In genomic region chr5:134153657-134154056, GRCh38 we compare ENCODE assay signal across 21 cellular contexts. TPM values are rescaled to one million over a fixed set of nuclear protein-coding genes. Genes with fewer than 3 reads are reported as not detected.
DNase-seq lines count a peak whose midpoint lies in the region; ATAC-seq and TF ChIP-seq lines count a peak whose summit lies in the region.
"Had no signal": no experiment of that assay in that cellular context is flagged by ENCODE, and none has a peak within 500 bp of the region (broad histone marks: within the 10 kb centered on the region; RNA-seq: fewer than 3 reads in every experiment).

No MANE protein-coding gene starts in this region.

- H3K9me3 ChIP-seq in RWPE2 (ENCODE audit: severe bottlenecking) = no peaks in the 10 kb centered on the region
- H3K9me3 ChIP-seq: adrenal gland, lower lobe of right lung, mucosa of descending colon, upper lobe of left lung had no signal

- no peaks in the 10 kb centered on the region for H3K27me3 ChIP-seq in RWPE2 (ENCODE audit: insufficient read depth, poor library complexity, severe bottlenecking)
- H3K27me3 ChIP-seq: adrenal gland, cardiac muscle cell, neural progenitor cell, upper lobe of left lung had no signal

- TF ChIP-seq CTCF in natural killer cell (IDR thresholded peaks at IDR 0.05) = no peak
- TF ChIP-seq CTCF in RWPE2 (IDR thresholded peaks at IDR 0.05; ENCODE audit: poor library complexity, severe bottlenecking) = no peak
- no peak for TF ChIP-seq CTCF in choroid plexus epithelial cell (conservative IDR thresholded peaks at IDR 0.05; ENCODE audit: low read depth, low read length)

- H3K27ac Mint-ChIP-seq in natural killer cell = peak overlapping the region; percentile 19 to 56
- peak overlapping the region in 1 of 2 donors; percentile 26 for H3K27ac Mint-ChIP-seq in natural killer cell treated with Interleukin-12 subunit alpha and Interleukin-12 subunit beta and Interleukin-15 and Interleukin-18, amount 100 ng/mL, for 72 hours
- no peak overlapping the region for H3K27ac Mint-ChIP-seq in stimulated activated effector memory CD8-positive, alpha-beta T cell treated with anti-CD3 and anti-CD28 coated beads, Interleukin-12 subunit alpha, Interleukin-12 subunit beta, amount 100 ng/mL, for 72 hours
- H3K27ac Mint-ChIP-seq: neural progenitor cell, progenitor cell of endocrine pancreas had no signal

- peaks cover 9% of the 10 kb centered on the region for H3K36me3 Mint-ChIP-seq in natural killer cell
- H3K36me3 Mint-ChIP-seq in natural killer cell treated with Interleukin-12 subunit alpha and Interleukin-12 subunit beta and Interleukin-15 and Interleukin-18, amount 100 ng/mL, for 72 hours = peaks cover 34% of the 10 kb centered on the region
- H3K36me3 Mint-ChIP-seq in stimulated activated effector memory CD8-positive, alpha-beta T cell treated with anti-CD3 and anti-CD28 coated beads, Interleukin-12 subunit alpha, Interleukin-12 subunit beta, amount 100 ng/mL, for 72 hours = peaks cover 97% of the 10 kb centered on the region

- H3K4me1 ChIP-seq in RWPE2 (ENCODE audit: insufficient read depth, poor library complexity, severe bottlenecking) = peaks cover 4% of the 10 kb centered on the region
- H3K4me1 ChIP-seq: neural progenitor cell had no signal

- H3K27me3 Mint-ChIP-seq in natural killer cell (ENCODE audit: low read depth in 2 of 2) = no peaks in the 10 kb centered on the region
- H3K27me3 Mint-ChIP-seq in natural killer cell treated with Interleukin-12 subunit alpha and Interleukin-12 subunit beta and Interleukin-15 and Interleukin-18, amount 100 ng/mL, for 72 hours = no peaks in the 10 kb centered on the region
- H3K27me3 Mint-ChIP-seq: progenitor cell of endocrine pancreas had no signal

- no peak overlapping the region for H3K4me3 Mint-ChIP-seq in natural killer cell
- H3K4me3 Mint-ChIP-seq in natural killer cell treated with Interleukin-12 subunit alpha and Interleukin-12 subunit beta and Interleukin-15 and Interleukin-18, amount 100 ng/mL, for 72 hours = no peak overlapping the region
- no peak overlapping the region for H3K4me3 Mint-ChIP-seq in stimulated activated effector memory CD8-positive, alpha-beta T cell treated with anti-CD3 and anti-CD28 coated beads, Interleukin-12 subunit alpha, Interleukin-12 subunit beta, amount 100 ng/mL, for 72 hours
- H3K4me3 Mint-ChIP-seq: neural progenitor cell had no signal

- peaks cover 96% of the 10 kb centered on the region for H3K36me3 ChIP-seq in RWPE2 (ENCODE audit: low read depth)

- DNase-seq in natural killer cell (no peak), RWPE2 (ENCODE audit: low spot score) (no peak), choroid plexus epithelial cell (ENCODE audit: low read depth) (peak; percentile 22), NCI-H748 (lab: John Stamatoyannopoulos, UW; ENCODE audit: unreplicated experiment) (no peak), anterior cingulate cortex (lab: John Stamatoyannopoulos, UW) (no peak)
- no peak for DNase-seq in natural killer cell treated with Interleukin-12 subunit alpha and Interleukin-12 subunit beta and Interleukin-15 and Interleukin-18, amount 100 ng/mL, for 72 hours (ENCODE audit: low spot score)
- no peak for DNase-seq in stimulated activated effector memory CD8-positive, alpha-beta T cell treated with anti-CD3 and anti-CD28 coated beads, Interleukin-12 subunit alpha, Interleukin-12 subunit beta, amount 100 ng/mL, for 72 hours (ENCODE audit: low spot score in 2 of 2)
- DNase-seq: kidney, MM.1S, mucosa of descending colon, NCI-H1417 treated with DMSO at 0.1 percent for 48 hours, NCI-H446, Right ventricle myocardium superior, T1000, upper lobe of left lung had no signal

- peaks cover 29 to 30% of the 10 kb centered on the region in 2 donors for H3K4me1 Mint-ChIP-seq in natural killer cell
- H3K4me1 Mint-ChIP-seq in natural killer cell treated with Interleukin-12 subunit alpha and Interleukin-12 subunit beta and Interleukin-15 and Interleukin-18, amount 100 ng/mL, for 72 hours (ENCODE audit: low read depth in 2 of 2) = peaks cover 18 to 21% of the 10 kb centered on the region in 2 donors
- peaks cover 27% of the 10 kb centered on the region for H3K4me1 Mint-ChIP-seq in stimulated activated effector memory CD8-positive, alpha-beta T cell treated with anti-CD3 and anti-CD28 coated beads, Interleukin-12 subunit alpha, Interleukin-12 subunit beta, amount 100 ng/mL, for 72 hours
- H3K4me1 Mint-ChIP-seq: neural progenitor cell had no signal

- H3K27ac ChIP-seq in RWPE2 (ENCODE audit: poor library complexity, severe bottlenecking) = no peak overlapping the region
- H3K27ac ChIP-seq: cardiac muscle cell, lower lobe of right lung, neural progenitor cell, upper lobe of left lung had no signal

- intact Hi-C loops in natural killer cell (cut with micrococcal nuclease) = no loop called here

- no peaks in the 10 kb centered on the region for H3K9me3 Mint-ChIP-seq in natural killer cell
- H3K9me3 Mint-ChIP-seq in natural killer cell treated with Interleukin-12 subunit alpha and Interleukin-12 subunit beta and Interleukin-15 and Interleukin-18, amount 100 ng/mL, for 72 hours = no peaks in the 10 kb centered on the region
- H3K9me3 Mint-ChIP-seq in stimulated activated effector memory CD8-positive, alpha-beta T cell treated with anti-CD3 and anti-CD28 coated beads, Interleukin-12 subunit alpha, Interleukin-12 subunit beta, amount 100 ng/mL, for 72 hours = no peaks in the 10 kb centered on the region
- H3K9me3 Mint-ChIP-seq: neural progenitor cell had no signal

- ATAC-seq in natural killer cell = peak in 1 of 3 donors; percentile 32
- no peak for ATAC-seq in natural killer cell treated with Interleukin-12 subunit alpha and Interleukin-12 subunit beta and Interleukin-15 and Interleukin-18, amount 100 ng/mL, for 72 hours
- peak; percentile 51; the same call in 1 of the 3 replicates for ATAC-seq in RWPE2 (ENCODE audit: low read depth)
- peak; percentile 67 for ATAC-seq in stimulated activated effector memory CD8-positive, alpha-beta T cell treated with anti-CD3 and anti-CD28 coated beads, Interleukin-12 subunit alpha, Interleukin-12 subunit beta, amount 100 ng/mL, for 72 hours
- no peak for ATAC-seq in GM19351 (IDR thresholded peaks at IDR 0.05; ENCODE audit: unreplicated experiment)
- ATAC-seq: lower lobe of right lung, mucosa of descending colon had no signal

- H3K4me3 ChIP-seq in RWPE2 (ENCODE audit: severe bottlenecking) = no peak overlapping the region
- no peak overlapping the region for H3K4me3 ChIP-seq in choroid plexus epithelial cell (ENCODE audit: low read depth, low read length)
- H3K4me3 ChIP-seq: adrenal gland, cardiac muscle cell, lower lobe of right lung, mucosa of descending colon, neural progenitor cell, upper lobe of left lung had no signal

RNA-seq across cellular contexts. Expression of gene SKP1, which starts 23.1 kb away (rescaled TPM):
- 100 to 1,000 TPM; 301 to 338 (median 315) TPM for total RNA-seq in natural killer cell
- total RNA-seq in natural killer cell treated with Interleukin-12 subunit alpha and Interleukin-12 subunit beta and Interleukin-15 and Interleukin-18, amount 100 ng/mL, for 72 hours = 100 to 1,000 TPM; 162 to 210 TPM

RNA-seq across cellular contexts. Expression of gene TCF7, which starts 39.2 kb away (rescaled TPM):
- total RNA-seq in natural killer cell = 100 to 1,000 TPM in 2 of 3 donors, 10 to 100 TPM in 1; 97.7 to 203 (median 158) TPM
- 1 to 10 TPM; 2.6 to 6.1 TPM for total RNA-seq in natural killer cell treated with Interleukin-12 subunit alpha and Interleukin-12 subunit beta and Interleukin-15 and Interleukin-18, amount 100 ng/mL, for 72 hours

Comparison
In these comparisons a context has a peak if more than half of its experiments do, and no peak if none do; other contexts are left out.
1. RNA of gene TCF7, which starts 39.2 kb away (total RNA-seq): 97.7 to 203 TPM in natural killer cell; 2.6 to 6.1 TPM in natural killer cell treated with Interleukin-12 subunit alpha and Interleukin-12 subunit beta and Interleukin-15 and Interleukin-18, amount 100 ng/mL, for 72 hours; every median in the first group is over 10 times any median in the second.
2. ATAC-seq: peak in RWPE2 (single experiment) and stimulated activated effector memory CD8-positive, alpha-beta T cell treated with anti-CD3 and anti-CD28 coated beads, Interleukin-12 subunit alpha, Interleukin-12 subunit beta, amount 100 ng/mL, for 72 hours (single experiment); none in natural killer cell treated with Interleukin-12 subunit alpha and Interleukin-12 subunit beta and Interleukin-15 and Interleukin-18, amount 100 ng/mL, for 72 hours (0 of 2) and GM19351 (single experiment).